9 cellular contexts compared by ENCODE assay signal in the genomic region with DNA sequence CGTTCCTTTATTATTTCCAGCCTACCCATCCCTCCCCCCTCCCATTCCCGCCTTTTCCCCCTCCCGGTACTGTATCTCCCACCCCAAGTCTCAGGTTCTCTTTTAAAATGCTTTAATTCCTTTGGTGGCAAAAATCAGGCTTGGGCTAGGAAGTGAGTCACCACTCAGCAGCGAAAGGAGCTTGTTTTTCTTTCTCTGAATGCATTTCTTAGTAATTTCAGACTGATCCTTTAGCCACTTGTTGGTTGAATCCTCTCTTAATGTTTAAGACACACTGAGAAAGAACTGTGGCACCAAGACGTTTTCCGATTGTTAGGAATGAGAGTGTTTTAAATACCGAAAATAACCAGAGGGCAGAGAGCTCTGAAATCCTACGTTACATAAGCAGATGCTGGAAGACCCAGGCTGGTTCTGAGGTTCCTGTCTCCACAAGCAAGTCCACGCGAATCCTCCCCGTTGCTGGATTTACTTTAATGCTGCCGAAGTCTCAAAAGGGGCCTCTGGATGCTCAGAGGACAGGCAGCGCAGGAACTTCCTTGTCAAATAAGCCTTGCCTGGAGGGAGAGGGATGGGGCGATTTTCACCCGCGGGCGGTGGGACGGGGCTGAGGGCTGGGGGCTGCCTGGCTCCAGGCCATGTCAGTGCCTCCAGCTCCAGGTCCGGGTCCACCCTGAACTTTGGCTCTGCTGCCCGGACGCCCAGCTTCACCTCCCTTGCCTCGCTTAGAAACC. TPM values are rescaled to one million over a fixed set of nuclear protein-coding genes. Genes with fewer than 3 reads are reported as not detected.
DNase-seq lines count a peak whose midpoint lies in the region; ATAC-seq and TF ChIP-seq lines count a peak whose summit lies in the region.
"Had no signal": no experiment of that assay in that cellular context is flagged by ENCODE, and none has a peak within 500 bp of the region (broad histone marks: within the 10 kb centered on the region; RNA-seq: fewer than 3 reads in every experiment).

No MANE protein-coding gene starts in this region.

- no peak for ATAC-seq in T-helper 17 cell
- no peak for ATAC-seq in HG03280 (IDR thresholded peaks at IDR 0.05; ENCODE audit: unreplicated experiment)
- ATAC-seq in GM21576 (IDR thresholded peaks at IDR 0.05; ENCODE audit: unreplicated experiment), result no peak
- no peak for ATAC-seq in HG03039 (IDR thresholded peaks at IDR 0.05; ENCODE audit: unreplicated experiment)
- ATAC-seq: K562 had no signal

- H3K27me3 Mint-ChIP-seq in T-helper 17 cell, result peaks cover 81% of the 10 kb centered on the region
- peaks cover 5% of the 10 kb centered on the region for H3K27me3 Mint-ChIP-seq in glutamatergic neuron (ENCODE audit: unreplicated experiment)

- H3K36me3 Mint-ChIP-seq in T-helper 17 cell (ENCODE audit: low read depth) (peaks cover 2% of the 10 kb centered on the region), glutamatergic neuron (ENCODE audit: unreplicated experiment) (no peaks in the 10 kb centered on the region)

- TF ChIP-seq CTCF in GM06990 (IDR thresholded peaks at IDR 0.05; ENCODE audit: insufficient read depth, low read length, poor library complexity, severe bottlenecking) (no peak), glutamatergic neuron (IDR thresholded peaks at IDR 0.05; ENCODE audit: partially characterized antibody, unreplicated experiment) (no peak)

- intact Hi-C loops in posterior cingulate gyrus (cut with DNase I), result no loop called here

- H3K4me3 Mint-ChIP-seq in T-helper 17 cell, result peak overlapping the region; percentile 81
- peak overlapping the region; percentile 94 for H3K4me3 Mint-ChIP-seq in glutamatergic neuron (ENCODE audit: unreplicated experiment)

- DNase-seq in GM06990 (ENCODE audit: extremely low read depth, insufficient read length), result no peak
- no peak for DNase-seq in T-helper 17 cell
- DNase-seq in glutamatergic neuron, result peak; percentile 24
- DNase-seq in posterior cingulate gyrus, result peak in 6 of 10 donors; percentile 8 to 80 (median 24)
- DNase-seq in NCI-H748 treated with DMSO at 0.1 percent for 48 hours (lab: John Stamatoyannopoulos, UW), result no peak

- H3K4me1 Mint-ChIP-seq in T-helper 17 cell (peaks cover 19% of the 10 kb centered on the region), glutamatergic neuron (ENCODE audit: low read depth, unreplicated experiment) (peaks cover 12% of the 10 kb centered on the region)

- no peaks in the 10 kb centered on the region for H3K9me3 ChIP-seq in T-helper 17 cell (ENCODE audit: control insufficient read depth, low read length, poor library complexity, severe bottlenecking)

- H3K4me3 ChIP-seq in GM06990 (replicated peaks; ENCODE audit: low read depth, low read length), result peak overlapping the region; percentile 13
- H3K4me3 ChIP-seq: K562 had no signal

- no peaks in the 10 kb centered on the region for H3K9me3 Mint-ChIP-seq in glutamatergic neuron (ENCODE audit: unreplicated experiment)

- no peaks in the 10 kb centered on the region for H3K36me3 ChIP-seq in GM06990 (ENCODE audit: control insufficient read depth, insufficient read depth, low read length)

- peaks cover 1% of the 10 kb centered on the region; the same call in 1 of the 2 replicates for H3K27me3 ChIP-seq in GM06990 (replicated peaks; ENCODE audit: control insufficient read depth, insufficient read depth, low read length)

- H3K27ac Mint-ChIP-seq in T-helper 17 cell, result no peak overlapping the region
- H3K27ac Mint-ChIP-seq in glutamatergic neuron (ENCODE audit: unreplicated experiment), result no peak overlapping the region

RNA-seq across cellular contexts. Expression of a gene that starts 0.8 kb away (rescaled TPM):
- not detected for total RNA-seq in T-helper 17 cell
- total RNA-seq in glutamatergic neuron (ENCODE audit: unreplicated experiment), result 0.25 TPM

Comparison
In these comparisons a context has a peak if more than half of its experiments do, and no peak if none do; other contexts are left out.
1. DNase-seq: peak in glutamatergic neuron (single experiment) and posterior cingulate gyrus (6 of 10); none in GM06990 (single experiment), T-helper 17 cell (0 of 3) and NCI-H748 treated with DMSO at 0.1 percent for 48 hours (single experiment).